Comparison of ENCODE assay signal across 8 cellular contexts in the genomic region with DNA sequence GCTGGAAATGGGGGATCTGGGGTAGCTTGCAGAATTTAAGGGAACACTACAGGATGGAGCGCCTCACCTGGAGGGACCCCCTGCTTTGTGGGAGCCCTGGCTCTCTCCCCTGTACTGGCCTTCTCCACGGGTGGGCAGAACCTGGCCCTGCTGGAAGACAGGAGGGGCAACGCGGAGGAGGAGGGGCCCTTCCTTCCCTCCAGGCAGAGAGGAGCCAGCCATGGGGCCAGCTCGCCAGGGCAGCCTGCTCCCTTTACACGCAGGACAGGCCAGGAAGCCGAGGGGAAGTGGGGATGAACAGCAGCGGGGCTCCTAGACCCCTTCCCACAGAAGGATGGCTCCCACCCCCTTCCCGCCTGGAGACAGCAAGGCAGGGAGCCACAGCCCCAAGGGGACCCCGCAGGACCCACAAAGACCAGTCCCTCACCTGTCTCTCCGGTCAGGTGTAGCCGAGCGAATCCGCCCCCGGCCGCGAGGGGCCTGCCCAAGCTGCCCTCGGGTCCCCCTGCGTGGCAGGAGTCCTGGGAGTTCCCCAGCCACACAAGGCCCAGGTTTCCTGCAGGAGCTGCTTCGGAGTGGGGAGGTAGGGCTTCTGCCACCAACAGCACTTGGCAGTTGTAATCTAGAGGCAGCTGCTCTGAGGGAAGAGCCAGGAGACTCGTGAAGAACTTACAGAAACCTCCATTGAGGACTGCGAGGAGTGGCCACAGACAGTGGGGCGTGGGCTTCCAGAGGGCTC. TPM values are rescaled to one million over a fixed set of nuclear protein-coding genes. Genes with fewer than 3 reads are reported as not detected.
DNase-seq lines count a peak whose midpoint lies in the region; ATAC-seq, FAIRE-seq and TF ChIP-seq lines count a peak whose summit lies in the region.

No MANE protein-coding gene starts in this region.

- peak; percentile 5 for DNase-seq in activated CD4-positive, alpha-beta T cell treated with anti-CD3 and anti-CD28 coated beads for 48 hours
- DNase-seq in activated CD4-positive, alpha-beta T cell treated with anti-CD3 and anti-CD28 coated beads, Interleukin-2, amount 50 U/mL, for 4 hours, result no peak
- DNase-seq in activated T-helper 2 cell treated with anti-CD3 and anti-CD28 coated beads, Interferon-gamma antibody, Interleukin-2, Interleukin-4, amounts not matched to agents 10 μg/mL and 5 μg/mL and 100 μg/mL, durations not matched to agents 14 hours and 24 hours and 36 hours (ENCODE audit: low spot score), result no peak
- DNase-seq in left colon, result peak; percentile 11 to 24
- DNase-seq in substantia nigra (lab: John Stamatoyannopoulos, UW), result peak in 1 of 49 donors; percentile 49
- no peak for DNase-seq in D721Med (ENCODE audit: insufficient read length, low spot score)

- ATAC-seq in left colon (no peak), GM21717 (IDR thresholded peaks at IDR 0.05; ENCODE audit: unreplicated experiment) (no peak), GM18505 (IDR thresholded peaks at IDR 0.05; ENCODE audit: unreplicated experiment) (no peak)

- H3K27ac ChIP-seq in substantia nigra (ENCODE audit: low read depth, low read length, poor library complexity, severe bottlenecking), result peak overlapping the region; percentile 31

- TF ChIP-seq POLR2A in GM18505 (IDR thresholded peaks at IDR 0.05; ENCODE audit: borderline replicate concordance, extremely low read depth, insufficient read depth, insufficient read length), result no peak

- FAIRE-seq in D721Med (lab: Jason Lieb, UNC), result no peak

- TF ChIP-seq CTCF in D721Med (IDR thresholded peaks at IDR 0.05; ENCODE audit: insufficient read depth, missing control alignments), result no peak

- no peaks in the 10 kb centered on the region for H3K27me3 Mint-ChIP-seq in activated T-helper 2 cell treated with anti-CD3 and anti-CD28 coated beads, Interferon-gamma antibody, Interleukin-2, Interleukin-4, amounts not matched to agents 10 μg/mL and 5 μg/mL and 100 μg/mL, durations not matched to agents 14 hours and 24 hours and 36 hours (ENCODE audit: low read depth)

- peaks cover 22% of the 10 kb centered on the region for H3K36me3 Mint-ChIP-seq in activated T-helper 2 cell treated with anti-CD3 and anti-CD28 coated beads, Interferon-gamma antibody, Interleukin-2, Interleukin-4, amounts not matched to agents 10 μg/mL and 5 μg/mL and 100 μg/mL, durations not matched to agents 14 hours and 24 hours and 36 hours (ENCODE audit: low read depth)

- peaks cover 11% of the 10 kb centered on the region for H3K4me1 Mint-ChIP-seq in activated T-helper 2 cell treated with anti-CD3 and anti-CD28 coated beads, Interferon-gamma antibody, Interleukin-2, Interleukin-4, amounts not matched to agents 10 μg/mL and 5 μg/mL and 100 μg/mL, durations not matched to agents 14 hours and 24 hours and 36 hours (ENCODE audit: low read depth)

- intact Hi-C loops in activated T-helper 2 cell treated with anti-CD3 and anti-CD28 coated beads, Interferon-gamma antibody, Interleukin-2, Interleukin-4, amounts not matched to agents 10 μg/mL and 5 μg/mL and 100 μg/mL, durations not matched to agents 14 hours and 24 hours and 36 hours (cut with micrococcal nuclease), result no loop called here
- intact Hi-C loops in left colon (cut with DNase I, micrococcal nuclease), result no loop called here

- no peaks in the 10 kb centered on the region for H3K9me3 Mint-ChIP-seq in activated T-helper 2 cell treated with anti-CD3 and anti-CD28 coated beads, Interferon-gamma antibody, Interleukin-2, Interleukin-4, amounts not matched to agents 10 μg/mL and 5 μg/mL and 100 μg/mL, durations not matched to agents 14 hours and 24 hours and 36 hours

- peak overlapping the region; percentile 68 for H3K4me3 Mint-ChIP-seq in activated T-helper 2 cell treated with anti-CD3 and anti-CD28 coated beads, Interferon-gamma antibody, Interleukin-2, Interleukin-4, amounts not matched to agents 10 μg/mL and 5 μg/mL and 100 μg/mL, durations not matched to agents 14 hours and 24 hours and 36 hours (ENCODE audit: low read depth)

- H3K27ac Mint-ChIP-seq in activated T-helper 2 cell treated with anti-CD3 and anti-CD28 coated beads, Interferon-gamma antibody, Interleukin-2, Interleukin-4, amounts not matched to agents 10 μg/mL and 5 μg/mL and 100 μg/mL, durations not matched to agents 14 hours and 24 hours and 36 hours, result no peak overlapping the region

RNA-seq across cellular contexts. Expression of gene SLC19A1, which starts 1.6 kb away (rescaled TPM):
- total RNA-seq in activated T-helper 2 cell treated with anti-CD3 and anti-CD28 coated beads, Interferon-gamma antibody, Interleukin-2, Interleukin-4, amounts not matched to agents 10 μg/mL and 5 μg/mL and 100 μg/mL, durations not matched to agents 14 hours and 24 hours and 36 hours, result 68.1 and 72.7 TPM in 2 replicates
- 10 to 100 TPM; 18.2 to 18.9 TPM for total RNA-seq in left colon

Comparison
In these comparisons a context has a peak if more than half of its experiments do, and no peak if none do; other contexts are left out.
1. DNase-seq: peak in activated CD4-positive, alpha-beta T cell treated with anti-CD3 and anti-CD28 coated beads for 48 hours (single experiment) and left colon (2 of 2); none in activated CD4-positive, alpha-beta T cell treated with anti-CD3 and anti-CD28 coated beads, Interleukin-2, amount 50 U/mL, for 4 hours (0 of 2), activated T-helper 2 cell treated with anti-CD3 and anti-CD28 coated beads, Interferon-gamma antibody, Interleukin-2, Interleukin-4, amounts not matched to agents 10 μg/mL and 5 μg/mL and 100 μg/mL, durations not matched to agents 14 hours and 24 hours and 36 hours (single experiment) and D721Med (single experiment).